ENCODE assay signal across 8 cellular contexts in genomic region chr18:22032392-22032961, GRCh38.
DNase-seq lines count a peak whose midpoint lies in the region; ATAC-seq and TF ChIP-seq lines count a peak whose summit lies in the region.

No MANE protein-coding gene starts in this region.

- H3K14ac ChIP-seq in IMR-90 (replicated peaks; ENCODE audit: low read depth, low read length): no peak overlapping the region

- in situ Hi-C loops in IMR-90 (cut with MboI; ENCODE audit: low sequenced_read_pairs): no loop called here

- no peak overlapping the region for H3K4me3 Mint-ChIP-seq in osteocyte (ENCODE audit: unreplicated experiment)

- H3K18ac ChIP-seq in IMR-90 (ENCODE audit: low read depth, low read length): no peak overlapping the region

- H4K5ac ChIP-seq in IMR-90 (ENCODE audit: low read depth, low read length): no peak overlapping the region

- H2BK20ac ChIP-seq in IMR-90 (ENCODE audit: low read depth, low read length): no peak overlapping the region

- no peak overlapping the region for H3K56ac ChIP-seq in IMR-90 (ENCODE audit: extremely low read depth, insufficient read depth, low read length)

- H2AFZ ChIP-seq in IMR-90 (replicated peaks; ENCODE audit: low read length, poor library complexity): no peak overlapping the region

- TF ChIP-seq CTCF in IMR-90 (conservative IDR thresholded peaks at IDR 0.05; ENCODE audit: low read depth, low read length) (no peak), epithelial cell of esophagus (IDR thresholded peaks at IDR 0.05; ENCODE audit: insufficient read depth, low read depth, low read length, missing control alignments) (no peak), retinal pigment epithelial cell (conservative IDR thresholded peaks at IDR 0.05; ENCODE audit: low read depth, low read length) (no peak), osteocyte (IDR thresholded peaks at IDR 0.05) (no peak)

- no peaks in the 10 kb centered on the region for H3K9me3 Mint-ChIP-seq in osteocyte (ENCODE audit: unreplicated experiment)

- POLR2A ChIA-PET in IMR-90 (lab: Charles Lee; ENCODE audit: unreplicated experiment): no interaction called here

- peaks cover 3% of the 10 kb centered on the region for H3K27me3 ChIP-seq in IMR-90 (ENCODE audit: control insufficient read depth, insufficient read depth, low read length)

- H3K36me3 Mint-ChIP-seq in osteocyte (ENCODE audit: unreplicated experiment): no peaks in the 10 kb centered on the region

- H3K4me1 ChIP-seq in IMR-90 (ENCODE audit: control insufficient read depth, insufficient read depth, low read length): no peaks in the 10 kb centered on the region

- no peak overlapping the region for H4K91ac ChIP-seq in IMR-90 (ENCODE audit: insufficient read depth, low read depth, low read length)

- TF ChIP-seq RAD21 in IMR-90 (IDR thresholded peaks at IDR 0.05; ENCODE audit: low read length): no peak

- H2BK5ac ChIP-seq in IMR-90 (ENCODE audit: low read depth, low read length, poor library complexity, severe bottlenecking): no peak overlapping the region

- H2AK5ac ChIP-seq in IMR-90 (ENCODE audit: low read depth, low read length): no peak overlapping the region

- no peak overlapping the region for H3K23ac ChIP-seq in IMR-90 (ENCODE audit: low read depth, low read length)

- no peaks in the 10 kb centered on the region for H4K20me1 ChIP-seq in IMR-90 (ENCODE audit: insufficient read depth, low read length)

- no peak overlapping the region for H2AK9ac ChIP-seq in IMR-90 (replicated peaks; ENCODE audit: low read depth, low read length, poor library complexity)

- no peaks in the 10 kb centered on the region for H3K4me1 Mint-ChIP-seq in osteocyte (ENCODE audit: unreplicated experiment)

- dilution Hi-C loops in IMR-90 (cut with HindIII; ENCODE audit: low sequenced_read_pairs, unreplicated experiment): no loop called here

- intact Hi-C loops in IMR-90 (cut with micrococcal nuclease): no loop called here

- H3K27ac Mint-ChIP-seq in osteocyte (ENCODE audit: unreplicated experiment): no peak overlapping the region

- no peak overlapping the region for H3K4ac ChIP-seq in IMR-90 (ENCODE audit: low read depth, low read length)

- 0% methylated on average over 2 of the region's 4 CpGs; no CpG with 5 or more reads in 1 of the 2 experiments for WGBS in IMR-90 (ENCODE audit: extremely low coverage in 2 of 2, insufficient read length in 1 of 2), 2 experiments

- no peak overlapping the region for H2BK15ac ChIP-seq in IMR-90 (ENCODE audit: low read depth, low read length)

- H3K4me3 ChIP-seq in IMR-90 (ENCODE audit: insufficient read depth, low read depth, low read length) (no peak overlapping the region), epithelial cell of esophagus (ENCODE audit: low read length) (no peak overlapping the region), retinal pigment epithelial cell (ENCODE audit: low read length) (no peak overlapping the region)

- no peaks in the 10 kb centered on the region for H3K9me1 ChIP-seq in IMR-90 (ENCODE audit: insufficient read depth, low read length)

- no peak for TF ChIP-seq POLR2A in IMR-90 (IDR thresholded peaks at IDR 0.05; ENCODE audit: low read depth, low read length)

- ATAC-seq in GM18502 (IDR thresholded peaks at IDR 0.05; ENCODE audit: poor library complexity, unreplicated experiment) (peak; percentile 66), IMR-90 (ENCODE audit: low read depth) (peak; percentile 64), GM19035 (IDR thresholded peaks at IDR 0.05; ENCODE audit: unreplicated experiment) (no peak)

- no peaks in the 10 kb centered on the region for H3K9me3 ChIP-seq in IMR-90 (ENCODE audit: control insufficient read depth, insufficient read depth, low read length)

- H3K36me3 ChIP-seq in IMR-90 (ENCODE audit: control insufficient read depth, insufficient read depth, low read length): no peaks in the 10 kb centered on the region

- BruUV-seq in IMR-90 (replicated peaks; lab: Mats Ljungman, UMichigan): no TSS peak

- no peaks in the 10 kb centered on the region for H3K79me1 ChIP-seq in IMR-90 (ENCODE audit: low read depth in 1 of 2, low read length in 2 of 2)

- no peak overlapping the region for H2BK120ac ChIP-seq in IMR-90 (ENCODE audit: low read depth, low read length)

- CTCF ChIA-PET in IMR-90 (lab: Yijun Ruan, JAX): no interaction called here

- H3K4me2 ChIP-seq in IMR-90 (ENCODE audit: low read depth, low read length): peak overlapping the region; percentile 53; the same call in 1 of the 2 replicates

- no peak overlapping the region for H3K27ac ChIP-seq in IMR-90 (ENCODE audit: insufficient read depth, low read length)

- no peak overlapping the region for H4K8ac ChIP-seq in IMR-90 (ENCODE audit: low read depth in 2 of 2, low read length in 2 of 2)

- no peak overlapping the region for H3K9ac ChIP-seq in IMR-90 (ENCODE audit: low read depth, low read length)

- peaks cover 11% of the 10 kb centered on the region for H3K27me3 Mint-ChIP-seq in osteocyte (ENCODE audit: unreplicated experiment)

- peak; percentile 92 for DNase-seq in IMR-90
- DNase-seq in epithelial cell of esophagus (ENCODE audit: low read depth): peak; percentile 98
- DNase-seq in retinal pigment epithelial cell (ENCODE audit: low read depth): peak; percentile 92
- no peak for DNase-seq in SKM-1 (lab: John Stamatoyannopoulos, UW; ENCODE audit: unreplicated experiment)
- no peak for DNase-seq in osteocyte (ENCODE audit: extremely low spot score, unreplicated experiment)
- DNase-seq in NCI-H2227 treated with DMSO at 0.1 percent for 48 hours (lab: John Stamatoyannopoulos, UW): no peak

TF ChIP-seq in IMR-90, 13 proteins besides CTCF, POLR2A, EP300 and RAD21:
- TF ChIP-seq USF2 (IDR thresholded peaks at IDR 0.05; ENCODE audit: low read depth, low read length) (no peak), MAFK (IDR thresholded peaks at IDR 0.05; ENCODE audit: low read depth, low read length) (no peak), NFE2L2 (IDR thresholded peaks at IDR 0.05; ENCODE audit: low read depth, low read length) (no peak), FOS (IDR thresholded peaks at IDR 0.05; ENCODE audit: low read depth, low read length) (peak; percentile 80), CHD1 (IDR thresholded peaks at IDR 0.05; ENCODE audit: low read depth, low read length) (no peak), MAZ (IDR thresholded peaks at IDR 0.05; ENCODE audit: borderline replicate concordance, low read depth, low read length) (no peak)
- TF ChIP-seq, protein P1, sequence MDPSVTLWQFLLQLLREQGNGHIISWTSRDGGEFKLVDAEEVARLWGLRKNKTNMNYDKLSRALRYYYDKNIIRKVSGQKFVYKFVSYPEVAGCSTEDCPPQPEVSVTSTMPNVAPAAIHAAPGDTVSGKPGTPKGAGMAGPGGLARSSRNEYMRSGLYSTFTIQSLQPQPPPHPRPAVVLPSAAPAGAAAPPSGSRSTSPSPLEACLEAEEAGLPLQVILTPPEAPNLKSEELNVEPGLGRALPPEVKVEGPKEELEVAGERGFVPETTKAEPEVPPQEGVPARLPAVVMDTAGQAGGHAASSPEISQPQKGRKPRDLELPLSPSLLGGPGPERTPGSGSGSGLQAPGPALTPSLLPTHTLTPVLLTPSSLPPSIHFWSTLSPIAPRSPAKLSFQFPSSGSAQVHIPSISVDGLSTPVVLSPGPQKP (IDR thresholded peaks at IDR 0.05; ENCODE audit: borderline replicate concordance, low read depth, low read length): no peak
TF ChIP-seq in IMR-90: peak in this region for 1.

Comparison
In these comparisons a context has a peak if more than half of its experiments do, and no peak if none do; other contexts are left out.
1. DNase-seq: peak in IMR-90 (single experiment), epithelial cell of esophagus (single experiment) and retinal pigment epithelial cell (single experiment); none in SKM-1 (single experiment), osteocyte (single experiment) and NCI-H2227 treated with DMSO at 0.1 percent for 48 hours (single experiment).